ENCODE assay signal across 21 cellular contexts in genomic region chr11:32029721-32030120, GRCh38.
A peak's percentile ranks its signal among the peaks of the same experiment; 100 is the strongest.
DNase-seq lines count a peak whose midpoint lies in the region; ATAC-seq and TF ChIP-seq lines count a peak whose summit lies in the region.
"Had no signal": no experiment of that assay in that cellular context is flagged by ENCODE, and none has a peak within 500 bp of the region (broad histone marks: within the 10 kb centered on the region; RNA-seq: fewer than 3 reads in every experiment).

No MANE protein-coding gene starts in this region.

- H3K9me3 Mint-ChIP-seq in chondrocyte (ENCODE audit: low read depth) = no peaks in the 10 kb centered on the region
- no peaks in the 10 kb centered on the region for H3K9me3 Mint-ChIP-seq in neural progenitor cell
- H3K9me3 Mint-ChIP-seq: CD4-positive, alpha-beta T cell; HFFc6; IgD-negative memory B cell had no signal

- peak overlapping the region; percentile 49 for H3K27ac Mint-ChIP-seq in chondrocyte (ENCODE audit: unreplicated experiment)
- H3K27ac Mint-ChIP-seq in neural progenitor cell = no peak overlapping the region
- H3K27ac Mint-ChIP-seq: B cell; CD4-positive, alpha-beta T cell; HFFc6; IgD-negative memory B cell had no signal

- no peak overlapping the region for H3K4me3 ChIP-seq in neural progenitor cell
- H3K4me3 ChIP-seq: A549, SJSA1 had no signal

- H3K9me3 ChIP-seq in neural progenitor cell (ENCODE audit: low read depth) = no peaks in the 10 kb centered on the region
- H3K9me3 ChIP-seq: A549, SJSA1 had no signal

- H2AFZ ChIP-seq in neural progenitor cell (replicated peaks) = peak overlapping the region; percentile 18

- H3K4me1 Mint-ChIP-seq in chondrocyte (ENCODE audit: low read depth) (no peaks in the 10 kb centered on the region), neural progenitor cell (peaks cover 10% of the 10 kb centered on the region)
- H3K4me1 Mint-ChIP-seq: B cell had no signal

- H3K36me3 ChIP-seq in neural progenitor cell = no peaks in the 10 kb centered on the region
- H3K36me3 ChIP-seq: SJSA1 had no signal

- DNase-seq in AG20443 (ENCODE audit: low spot score) = peak; percentile 35
- DNase-seq in NCI-H2171 (lab: John Stamatoyannopoulos, UW) = peak; percentile 23
- no peak for DNase-seq in chondrocyte (ENCODE audit: low spot score)
- DNase-seq in neural progenitor cell (ENCODE audit: low spot score) = no peak
- no peak for DNase-seq in NCI-H510A treated with DMSO at 0.1 percent for 48 hours (lab: John Stamatoyannopoulos, UW)
- no peak for DNase-seq in A172 (ENCODE audit: low spot score)
- DNase-seq: Calu3; CD4-positive, alpha-beta T cell; GOT3; HFFc6; NCI-H1436; NCI-H2081; NCI-H2227 treated with DMSO at 0.1 percent for 48 hours; NCI-H69; PC-3 had no signal

- H3K4me3 Mint-ChIP-seq in chondrocyte (ENCODE audit: unreplicated experiment) = no peak overlapping the region
- no peak overlapping the region for H3K4me3 Mint-ChIP-seq in neural progenitor cell
- H3K4me3 Mint-ChIP-seq: B cell; CD4-positive, alpha-beta T cell; HFFc6; IgD-negative memory B cell had no signal

- ATAC-seq in HG03442 (IDR thresholded peaks at IDR 0.05; ENCODE audit: unreplicated experiment) (no peak), HG03439 (IDR thresholded peaks at IDR 0.05; ENCODE audit: unreplicated experiment) (no peak)
- ATAC-seq: A549, PC-3 had no signal

- no peak overlapping the region for H3K27ac ChIP-seq in neural progenitor cell
- H3K27ac ChIP-seq: A549, SJSA1 had no signal

- H3K4me1 ChIP-seq in neural progenitor cell = no peaks in the 10 kb centered on the region
- H3K4me1 ChIP-seq: A549 had no signal

- H3K27me3 Mint-ChIP-seq in chondrocyte (ENCODE audit: low read depth) (no peaks in the 10 kb centered on the region), neural progenitor cell (ENCODE audit: insufficient read depth, low read depth) (no peaks in the 10 kb centered on the region)

- H3K36me3 Mint-ChIP-seq in chondrocyte (ENCODE audit: low read depth) (no peaks in the 10 kb centered on the region), neural progenitor cell (no peaks in the 10 kb centered on the region)

- no peaks in the 10 kb centered on the region for H3K27me3 ChIP-seq in neural progenitor cell

- TF ChIP-seq CTCF in chondrocyte (IDR thresholded peaks at IDR 0.05) (no peak), neural progenitor cell (IDR thresholded peaks at IDR 0.05) (no peak)

- H3K4me2 ChIP-seq in neural progenitor cell = no peak overlapping the region
- H3K4me2 ChIP-seq: A549 had no signal

- H3K79me2 ChIP-seq in neural progenitor cell (ENCODE audit: low read depth) = no peaks in the 10 kb centered on the region

- H3F3A ChIP-seq in neural progenitor cell (ENCODE audit: low read depth) = no peaks in the 10 kb centered on the region

- H3K9ac ChIP-seq in neural progenitor cell = no peak overlapping the region

- H4K20me1 ChIP-seq in neural progenitor cell (ENCODE audit: low read depth) = no peaks in the 10 kb centered on the region

Comparison
In these comparisons a context has a peak if more than half of its experiments do, and no peak if none do; other contexts are left out.
1. DNase-seq: peak in AG20443 (single experiment) and NCI-H2171 (single experiment); none in chondrocyte (single experiment), neural progenitor cell (single experiment), NCI-H510A treated with DMSO at 0.1 percent for 48 hours (single experiment) and A172 (single experiment).